ENCODE assay signal across 2 cellular contexts in the genomic region with DNA sequence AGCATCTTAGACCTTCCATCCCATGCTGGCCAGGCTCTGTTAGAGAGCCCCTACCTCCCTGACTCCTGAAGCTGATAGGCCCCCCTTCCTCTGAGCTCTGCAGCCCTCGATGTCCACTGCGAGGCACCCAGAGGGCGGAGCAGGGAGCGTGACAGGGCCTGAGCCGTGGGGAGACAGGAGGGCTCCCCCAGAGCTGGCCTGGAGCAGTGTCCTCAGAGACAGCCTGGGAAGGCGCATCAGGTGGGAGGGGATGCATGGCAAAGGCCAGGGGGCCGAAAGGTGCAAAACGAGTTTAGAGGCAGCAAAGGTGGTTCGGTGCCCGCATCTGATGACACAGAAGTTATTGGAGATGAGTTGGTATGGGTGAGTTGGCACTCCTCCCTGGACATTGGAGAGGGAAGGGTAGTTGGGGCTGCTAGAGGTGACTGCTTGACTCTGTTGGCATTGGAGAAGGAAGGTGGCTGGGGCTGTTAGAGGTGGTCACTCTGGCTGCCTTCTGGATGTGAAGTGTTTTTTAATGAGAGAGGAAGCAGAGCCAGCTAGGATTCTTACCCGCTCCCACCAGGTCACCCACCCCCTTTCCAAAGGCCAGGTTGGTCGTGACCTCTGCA.
TF ChIP-seq lines count a peak whose summit lies in the region.

No MANE protein-coding gene starts in this region.

TF ChIP-seq in A549, 52 proteins besides CTCF, POLR2A, EP300 and RAD21 (continued from another document):
- TF ChIP-seq NR3C1 (IDR thresholded peaks at IDR 0.05) (no peak), HEYL (CRISPR knock-in tag; IDR thresholded peaks at IDR 0.05) (no peak), ZSCAN20 (CRISPR knock-in tag; IDR thresholded peaks at IDR 0.05) (no peak), NFE2L2 (conservative IDR thresholded peaks at IDR 0.05; ENCODE audit: low read length) (no peak), MAZ (IDR thresholded peaks at IDR 0.05; ENCODE audit: borderline replicate concordance, low read depth, low read length) (no peak)
- TF ChIP-seq, protein P1, sequence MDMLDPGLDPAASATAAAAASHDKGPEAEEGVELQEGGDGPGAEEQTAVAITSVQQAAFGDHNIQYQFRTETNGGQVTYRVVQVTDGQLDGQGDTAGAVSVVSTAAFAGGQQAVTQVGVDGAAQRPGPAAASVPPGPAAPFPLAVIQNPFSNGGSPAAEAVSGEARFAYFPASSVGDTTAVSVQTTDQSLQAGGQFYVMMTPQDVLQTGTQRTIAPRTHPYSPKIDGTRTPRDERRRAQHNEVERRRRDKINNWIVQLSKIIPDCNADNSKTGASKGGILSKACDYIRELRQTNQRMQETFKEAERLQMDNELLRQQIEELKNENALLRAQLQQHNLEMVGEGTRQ (IDR thresholded peaks at IDR 0.05), result no peak

TF ChIP-seq in GM23338, 12 proteins besides CTCF, POLR2A, EP300 and RAD21 (continued from another document):
- TF ChIP-seq, protein P2, sequence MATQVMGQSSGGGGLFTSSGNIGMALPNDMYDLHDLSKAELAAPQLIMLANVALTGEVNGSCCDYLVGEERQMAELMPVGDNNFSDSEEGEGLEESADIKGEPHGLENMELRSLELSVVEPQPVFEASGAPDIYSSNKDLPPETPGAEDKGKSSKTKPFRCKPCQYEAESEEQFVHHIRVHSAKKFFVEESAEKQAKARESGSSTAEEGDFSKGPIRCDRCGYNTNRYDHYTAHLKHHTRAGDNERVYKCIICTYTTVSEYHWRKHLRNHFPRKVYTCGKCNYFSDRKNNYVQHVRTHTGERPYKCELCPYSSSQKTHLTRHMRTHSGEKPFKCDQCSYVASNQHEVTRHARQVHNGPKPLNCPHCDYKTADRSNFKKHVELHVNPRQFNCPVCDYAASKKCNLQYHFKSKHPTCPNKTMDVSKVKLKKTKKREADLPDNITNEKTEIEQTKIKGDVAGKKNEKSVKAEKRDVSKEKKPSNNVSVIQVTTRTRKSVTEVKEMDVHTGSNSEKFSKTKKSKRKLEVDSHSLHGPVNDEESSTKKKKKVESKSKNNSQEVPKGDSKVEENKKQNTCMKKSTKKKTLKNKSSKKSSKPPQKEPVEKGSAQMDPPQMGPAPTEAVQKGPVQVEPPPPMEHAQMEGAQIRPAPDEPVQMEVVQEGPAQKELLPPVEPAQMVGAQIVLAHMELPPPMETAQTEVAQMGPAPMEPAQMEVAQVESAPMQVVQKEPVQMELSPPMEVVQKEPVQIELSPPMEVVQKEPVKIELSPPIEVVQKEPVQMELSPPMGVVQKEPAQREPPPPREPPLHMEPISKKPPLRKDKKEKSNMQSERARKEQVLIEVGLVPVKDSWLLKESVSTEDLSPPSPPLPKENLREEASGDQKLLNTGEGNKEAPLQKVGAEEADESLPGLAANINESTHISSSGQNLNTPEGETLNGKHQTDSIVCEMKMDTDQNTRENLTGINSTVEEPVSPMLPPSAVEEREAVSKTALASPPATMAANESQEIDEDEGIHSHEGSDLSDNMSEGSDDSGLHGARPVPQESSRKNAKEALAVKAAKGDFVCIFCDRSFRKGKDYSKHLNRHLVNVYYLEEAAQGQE (IDR thresholded peaks at IDR 0.05; ENCODE audit: unreplicated experiment), result no peak
- no peak for TF ChIP-seq EZH2phosphoT487 (IDR thresholded peaks at IDR 0.05; ENCODE audit: unreplicated experiment)
- no peak for TF ChIP-seq NANOG (IDR thresholded peaks at IDR 0.05; ENCODE audit: borderline replicate concordance)
- TF ChIP-seq EZH2 (IDR thresholded peaks at IDR 0.05; ENCODE audit: low read depth, unreplicated experiment), result no peak
- TF ChIP-seq STAT1 (IDR thresholded peaks at IDR 0.05; ENCODE audit: unreplicated experiment), result no peak
- no peak for TF ChIP-seq POLR2AphosphoS5 (IDR thresholded peaks at IDR 0.05; ENCODE audit: low read depth)
- no peak for TF ChIP-seq ZNF114 (CRISPR knock-in tag; IDR thresholded peaks at IDR 0.05)
